1 cellular context compared by ENCODE assay signal in genomic region chr19:3335431-3336350, GRCh38.
TF ChIP-seq lines count a peak whose summit lies in the region.

No MANE protein-coding gene starts in this region.

TF ChIP-seq in HepG2, 621 proteins besides CTCF, POLR2A, EP300 and RAD21 (continued from another document):
- TF ChIP-seq ZBTB40 (IDR thresholded peaks at IDR 0.05) (no peak), ZBTB40 (CRISPR knock-in tag; IDR thresholded peaks at IDR 0.05) (no peak), PPARG (CRISPR knock-in tag; conservative IDR thresholded peaks at IDR 0.05) (peak; percentile 96), CEBPB (IDR thresholded peaks at IDR 0.05; ENCODE audit: borderline replicate concordance, low read depth, low read length) (peak; percentile 72), TBX2 (CRISPR knock-in tag; IDR thresholded peaks at IDR 0.05; ENCODE audit: borderline replicate concordance) (peak; percentile 32; the same call in 1 of the 2 replicates), FOSL2 (CRISPR knock-in tag; IDR thresholded peaks at IDR 0.05) (0 out of 2 replicates have a peak, but pooled peaks have one; percentile 15), RXRA (CRISPR knock-in tag; IDR thresholded peaks at IDR 0.05) (peak; percentile 55), YY1 (IDR thresholded peaks at IDR 0.05; ENCODE audit: insufficient read depth, insufficient replicate concordance, low read depth, low read length) (no peak), ATF3 (CRISPR knock-in tag; IDR thresholded peaks at IDR 0.05) (no peak), SATB2 (CRISPR knock-in tag; IDR thresholded peaks at IDR 0.05) (no peak), CEBPG (CRISPR knock-in tag; IDR thresholded peaks at IDR 0.05) (peak; percentile 68; the same call in 1 of the 2 replicates), RXRB (CRISPR knock-in tag; IDR thresholded peaks at IDR 0.05; ENCODE audit: borderline replicate concordance) (peak; percentile 95), STAG1 (CRISPR knock-in tag; IDR thresholded peaks at IDR 0.05) (peak; percentile 12; the same call in 1 of the 2 replicates), ZFP36 (IDR thresholded peaks at IDR 0.05; ENCODE audit: borderline replicate concordance, low read depth, low read length, partially characterized antibody) (no peak), ZBTB42 (CRISPR knock-in tag; IDR thresholded peaks at IDR 0.05) (no peak), JUN (CRISPR knock-in tag; IDR thresholded peaks at IDR 0.05) (no peak)
